In genomic region chr2:159711562-159712193, GRCh38 we compare ENCODE assay signal across 8 cellular contexts. TPM values are rescaled to one million over a fixed set of nuclear protein-coding genes. Genes with fewer than 3 reads are reported as not detected.
A peak's percentile ranks its signal among the peaks of the same experiment; 100 is the strongest.
DNase-seq lines count a peak whose midpoint lies in the region; ATAC-seq lines count a peak whose summit lies in the region.

No MANE protein-coding gene starts in this region.

- H3K4me3 ChIP-seq in BLaER1 = peak overlapping the region; percentile 97
- peak overlapping the region; percentile 86 for H3K4me3 ChIP-seq in Jurkat, Clone E6-1 (ENCODE audit: low read length)

- H3K27ac ChIP-seq in BLaER1 = peak overlapping the region; percentile 100

- no peaks in the 10 kb centered on the region for H3K9me3 ChIP-seq in BLaER1

- ATAC-seq in GM18907 (IDR thresholded peaks at IDR 0.05; ENCODE audit: unreplicated experiment) (no peak), HG03196 (IDR thresholded peaks at IDR 0.05; ENCODE audit: unreplicated experiment) (no peak)

- H4K20me1 ChIP-seq in BLaER1 = peaks cover 42% of the 10 kb centered on the region

- H3K4me2 ChIP-seq in BLaER1 = peak overlapping the region; percentile 80

- H3K9ac ChIP-seq in BLaER1 = peak overlapping the region; percentile 100

- H3K27me3 ChIP-seq in BLaER1 = no peaks in the 10 kb centered on the region

- H3K36me3 ChIP-seq in BLaER1 = peaks cover 28% of the 10 kb centered on the region

- H3K4me1 ChIP-seq in BLaER1 = peaks cover 41% of the 10 kb centered on the region

- DNase-seq in Jurkat, Clone E6-1 (ENCODE audit: low read depth, low spot score) = peak; percentile 81
- DNase-seq in cerebellar cortex (ENCODE audit: low spot score) (peak; percentile 85), midbrain (lab: John Stamatoyannopoulos, UW) (peak; percentile 65), NCI-H187 treated with DMSO at 0.1 percent for 48 hours (lab: John Stamatoyannopoulos, UW) (no peak)
- no peak for DNase-seq in stimulated activated CD4-positive, alpha-beta T cell treated with anti-CD3 and anti-CD28 coated beads, Interleukin-4, amount 100 ng/mL, for 24 hours

RNA-seq across cellular contexts. Expression of gene MARCHF7, which starts 0.6 kb away (rescaled TPM):
- polyA plus RNA-seq in Jurkat, Clone E6-1 (2012; ENCODE audit: insufficient read depth, insufficient read length) = 42.3 TPM

Comparison
In these comparisons a context has a peak if more than half of its experiments do, and no peak if none do; other contexts are left out.
1. DNase-seq: peak in Jurkat, Clone E6-1 (single experiment), cerebellar cortex (single experiment) and midbrain (single experiment); none in NCI-H187 treated with DMSO at 0.1 percent for 48 hours (single experiment) and stimulated activated CD4-positive, alpha-beta T cell treated with anti-CD3 and anti-CD28 coated beads, Interleukin-4, amount 100 ng/mL, for 24 hours (single experiment).